37 cellular contexts compared by ENCODE assay signal in the genomic region with DNA sequence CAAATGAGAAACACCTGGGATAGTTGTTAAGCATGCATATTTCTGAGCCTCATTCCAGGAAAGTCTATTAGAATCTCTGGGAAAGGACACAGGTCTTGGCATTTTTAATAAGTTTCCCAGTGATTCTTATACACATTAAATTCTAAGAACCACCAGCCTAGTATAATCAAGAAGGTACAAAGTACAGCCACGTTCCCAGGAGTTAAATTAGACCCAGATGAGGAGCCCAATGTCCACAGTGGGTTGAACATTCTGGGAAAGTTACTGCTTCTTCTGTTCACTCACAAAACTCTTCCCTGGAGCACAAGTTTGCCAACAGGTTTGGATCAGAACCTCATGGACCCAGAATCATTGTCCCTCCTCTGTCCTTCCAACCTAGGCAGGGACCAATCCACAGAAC.
DNase-seq lines count a peak whose midpoint lies in the region; ATAC-seq, FAIRE-seq and TF ChIP-seq lines count a peak whose summit lies in the region.
"Had no signal": no experiment of that assay in that cellular context is flagged by ENCODE, and none has a peak within 500 bp of the region (broad histone marks: within the 10 kb centered on the region; RNA-seq: fewer than 3 reads in every experiment).

No MANE protein-coding gene starts in this region.

- H3K36me3 Mint-ChIP-seq in endodermal cell (ENCODE audit: low read depth): peaks cover 6% of the 10 kb centered on the region
- H3K36me3 Mint-ChIP-seq: CD14-positive monocyte; CD4-positive, alpha-beta memory T cell; CD4-positive, CD25-positive, alpha-beta regulatory T cell; CD8-positive, alpha-beta memory T cell; CD8-positive, alpha-beta T cell had no signal

- WGBS in endodermal cell (ENCODE audit: insufficient coverage in 1 of 2, insufficient read length in 1 of 2), 2 experiments: 89 to 100% methylated on average over 1 of the region's 1 CpG
- WGBS in small intestine, 3 donors: 18 to 57% (median 35%) methylated on average over 1 of the region's 1 CpG

- H3K9ac ChIP-seq in endodermal cell (ENCODE audit: extremely low read depth, low read length, poor library complexity, severe bottlenecking): no peak overlapping the region
- H3K9ac ChIP-seq: BLaER1; BLaER1 treated with 17β-estradiol and CSF1 and Interleukin-3, amounts not matched to agents 10 nM and 100 nM had no signal

- H3K9me3 Mint-ChIP-seq in endodermal cell: no peaks in the 10 kb centered on the region
- H3K9me3 Mint-ChIP-seq: CD4-positive, alpha-beta memory T cell; CD4-positive, alpha-beta T cell; CD8-positive, alpha-beta memory T cell; CD8-positive, alpha-beta T cell had no signal

- H3K4me1 Mint-ChIP-seq in endodermal cell: no peaks in the 10 kb centered on the region
- H3K4me1 Mint-ChIP-seq: B cell; CD14-positive monocyte; CD4-positive, alpha-beta memory T cell; CD4-positive, CD25-positive, alpha-beta regulatory T cell; CD8-positive, alpha-beta memory T cell had no signal

- no peaks in the 10 kb centered on the region for H3K4me1 ChIP-seq in endodermal cell (ENCODE audit: control insufficient read depth, insufficient read depth, low read length)
- H3K4me1 ChIP-seq in mucosa of descending colon (ENCODE audit: low read depth): no peaks in the 10 kb centered on the region
- no peaks in the 10 kb centered on the region for H3K4me1 ChIP-seq in small intestine (ENCODE audit: control insufficient read depth in 2 of 2, insufficient read depth in 1 of 2, low read depth in 1 of 2, low read length in 1 of 2)
- H3K4me1 ChIP-seq: A549; BE2C; BLaER1 treated with 17β-estradiol and CSF1 and Interleukin-3, amounts not matched to agents 10 nM and 100 nM; Caco-2 had no signal

- no peak overlapping the region for H3K4me3 ChIP-seq in endodermal cell (ENCODE audit: low read length)
- no peak overlapping the region for H3K4me3 ChIP-seq in mucosa of descending colon
- H3K4me3 ChIP-seq in small intestine (ENCODE audit: low read depth in 1 of 2, low read length in 2 of 2): no peak overlapping the region
- H3K4me3 ChIP-seq: A549; BLaER1; BLaER1 treated with 17β-estradiol and CSF1 and Interleukin-3, amounts not matched to agents 10 nM and 100 nM had no signal

- DNase-seq in endodermal cell (no peak), left colon (no peak), mucosa of descending colon (no peak), small intestine (peak; percentile 63), DMS114 treated with DMSO at 0.1 percent for 48 hours (lab: John Stamatoyannopoulos, UW; ENCODE audit: unreplicated experiment) (no peak), iPS-NIHi7 (ENCODE audit: extremely low spot score) (no peak), A172 (ENCODE audit: low spot score) (no peak), GM10266 (ENCODE audit: extremely low spot score) (no peak)
- DNase-seq: 8988T; ACHN; AML-193; BE2C; C1 segment of cervical spinal cord; Caco-2; Calu3; CD4-positive, alpha-beta memory T cell; CD4-positive, alpha-beta T cell; CD4-positive, CD25-positive, alpha-beta regulatory T cell; CD8-positive, alpha-beta memory T cell; CD8-positive, alpha-beta T cell; COR-L47; DMS 273 treated with DMSO at 0.1 percent for 48 hours; DMS153; DMS53; DMS79; DMS79 treated with DMSO at 0.1 percent for 48 hours; DND-41; EL had no signal

- peak overlapping the region; percentile 26 for H3K27ac Mint-ChIP-seq in endodermal cell
- H3K27ac Mint-ChIP-seq: B cell; CD14-positive monocyte; CD4-positive, alpha-beta memory T cell; CD4-positive, alpha-beta T cell; CD4-positive, CD25-positive, alpha-beta regulatory T cell; CD8-positive, alpha-beta memory T cell; CD8-positive, alpha-beta T cell had no signal

- no peaks in the 10 kb centered on the region for H3K27me3 Mint-ChIP-seq in endodermal cell (ENCODE audit: insufficient read depth)
- H3K27me3 Mint-ChIP-seq: B cell had no signal

- H3K36me3 ChIP-seq in endodermal cell (ENCODE audit: control insufficient read depth, insufficient read depth, low read length): no peaks in the 10 kb centered on the region
- H3K36me3 ChIP-seq in mucosa of descending colon (ENCODE audit: low read depth): no peaks in the 10 kb centered on the region
- H3K36me3 ChIP-seq in small intestine (ENCODE audit: control insufficient read depth in 2 of 2, insufficient read depth in 2 of 2, low read length in 2 of 2): no peaks in the 10 kb centered on the region
- H3K36me3 ChIP-seq: BE2C; BLaER1; BLaER1 treated with 17β-estradiol and CSF1 and Interleukin-3, amounts not matched to agents 10 nM and 100 nM had no signal

- ATAC-seq in left colon: peak; percentile 79
- ATAC-seq in mucosa of descending colon: peak; percentile 51
- ATAC-seq: A549; CD8-positive, alpha-beta T cell had no signal

- intact Hi-C loops in left colon (cut with DNase I, micrococcal nuclease): no loop called here
- intact Hi-C loops in mucosa of descending colon (cut with DNase I, micrococcal nuclease): loop anchor here in 1 of 2 donors (10.0 kb wide), 1 partner anchor 476 kb away; no protein-coding TSS in a partner anchor

- no peaks in the 10 kb centered on the region for H3K9me3 ChIP-seq in endodermal cell (ENCODE audit: control insufficient read depth, low read length)
- no peaks in the 10 kb centered on the region for H3K9me3 ChIP-seq in mucosa of descending colon
- no peaks in the 10 kb centered on the region for H3K9me3 ChIP-seq in small intestine (ENCODE audit: control insufficient read depth, low read depth)
- H3K9me3 ChIP-seq: A549, BE2C, BLaER1, Caco-2 had no signal

- FAIRE-seq in small intestine (lab: Jason Lieb, UNC): no peak
- FAIRE-seq: A204.1, A549, D721Med had no signal

- H3K4me3 Mint-ChIP-seq in endodermal cell: no peak overlapping the region
- H3K4me3 Mint-ChIP-seq: B cell; CD14-positive monocyte; CD4-positive, alpha-beta memory T cell; CD4-positive, alpha-beta T cell; CD4-positive, CD25-positive, alpha-beta regulatory T cell; CD8-positive, alpha-beta memory T cell; CD8-positive, alpha-beta T cell had no signal

- TF ChIP-seq CTCF in endodermal cell (conservative IDR thresholded peaks at IDR 0.05): no peak
- no peak for TF ChIP-seq CTCF in mucosa of descending colon (IDR thresholded peaks at IDR 0.05)
- no peak for TF ChIP-seq CTCF in GM10266 (IDR thresholded peaks at IDR 0.05; ENCODE audit: control insufficient read depth, insufficient read depth, low read depth, missing control alignments)

- H3K27me3 ChIP-seq in endodermal cell (ENCODE audit: control insufficient read depth, insufficient read depth, low read length, poor library complexity, severe bottlenecking): no peaks in the 10 kb centered on the region
- H3K27me3 ChIP-seq in small intestine (ENCODE audit: control insufficient read depth in 2 of 2, insufficient read depth in 2 of 2, low read length in 2 of 2): no peaks in the 10 kb centered on the region
- H3K27me3 ChIP-seq: BE2C; BLaER1; BLaER1 treated with 17β-estradiol and CSF1 and Interleukin-3, amounts not matched to agents 10 nM and 100 nM had no signal

- H3K27ac ChIP-seq in endodermal cell (ENCODE audit: low read depth, low read length): no peak overlapping the region
- H3K27ac ChIP-seq in small intestine (ENCODE audit: low read depth in 1 of 2, low read length in 1 of 2): no peak overlapping the region
- H3K27ac ChIP-seq: 22Rv1; A549; BLaER1; BLaER1 treated with 17β-estradiol and CSF1 and Interleukin-3, amounts not matched to agents 10 nM and 100 nM; C4-2B had no signal
